In the genomic region with DNA sequence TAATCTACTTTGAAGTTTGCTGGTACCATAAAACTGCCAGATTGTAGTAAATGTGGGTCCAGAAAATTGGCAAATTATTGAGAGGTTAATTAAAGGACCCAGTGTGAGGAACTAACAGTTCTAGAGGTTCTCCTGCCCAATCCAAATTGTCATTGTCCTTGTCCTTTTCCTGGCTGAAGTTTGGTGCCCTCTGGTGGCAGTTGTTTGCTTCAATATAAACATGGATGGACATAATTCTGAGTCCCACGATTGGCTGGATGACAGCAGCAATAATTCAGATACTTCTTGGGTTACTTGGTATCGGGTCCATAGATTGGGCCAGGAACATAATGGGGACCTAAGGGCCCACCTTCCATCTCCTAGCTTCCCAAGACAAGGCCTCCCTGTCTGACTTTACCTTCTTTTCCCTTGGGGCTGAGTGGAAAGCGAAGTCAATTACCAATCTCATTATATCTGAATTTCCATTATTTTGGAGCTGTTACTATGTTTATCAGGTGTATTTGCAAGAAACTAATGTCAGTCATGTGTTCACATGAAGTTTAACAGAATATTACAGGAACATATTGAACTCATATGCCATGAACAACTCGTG, we compare ENCODE assay signal across 8 cellular contexts. TPM values are rescaled to one million over a fixed set of nuclear protein-coding genes. Genes with fewer than 3 reads are reported as not detected.
DNase-seq lines count a peak whose midpoint lies in the region; ATAC-seq and TF ChIP-seq lines count a peak whose summit lies in the region.

No MANE protein-coding gene starts in this region.

- no peaks in the 10 kb centered on the region for H3K9me3 Mint-ChIP-seq in CD4-positive, alpha-beta memory T cell
- H3K9me3 Mint-ChIP-seq in activated T-helper 17 cell treated with anti-CD3 and anti-CD28 coated beads, Interleukin-2, amount 50 U/mL, for 72 hours: no peaks in the 10 kb centered on the region

- H3K4me3 Mint-ChIP-seq in CD4-positive, alpha-beta memory T cell: peak overlapping the region in 1 of 8 donors; percentile 44
- no peak overlapping the region for H3K4me3 Mint-ChIP-seq in activated T-helper 17 cell treated with anti-CD3 and anti-CD28 coated beads, Interleukin-2, amount 50 U/mL, for 72 hours

- POLR2A ChIA-PET in CD4-positive, alpha-beta memory T cell (lab: Charles Lee; ENCODE audit: partially characterized antibody): interaction anchor here (0.6 to 5.6 kb wide), 2 partner anchors 48 to 197 kb away, joined by 3 to 29 read pairs; a partner anchor contains a TSS

- H3K4me1 Mint-ChIP-seq in CD4-positive, alpha-beta memory T cell: peaks cover 45 to 68% (median 53%) of the 10 kb centered on the region in 4 donors
- H3K4me1 Mint-ChIP-seq in activated T-helper 17 cell treated with anti-CD3 and anti-CD28 coated beads, Interleukin-2, amount 50 U/mL, for 72 hours: peaks cover 35% of the 10 kb centered on the region

- H3K4me3 ChIP-seq in CD4-positive, alpha-beta memory T cell (ENCODE audit: low read length in 2 of 2): no peak overlapping the region
- H3K4me3 ChIP-seq in OCI-LY1 (ENCODE audit: low read depth, low read length, poor library complexity, severe bottlenecking) (no peak overlapping the region), fibroblast of lung (replicated peaks in 1 of 4; ENCODE audit: control extremely low read depth in 1 of 4, insufficient read depth in 1 of 4, low read depth in 3 of 4, low read length in 4 of 4) (no peak overlapping the region)

- H3K4me2 ChIP-seq in OCI-LY1 (ENCODE audit: low read length) (no peak overlapping the region), fibroblast of lung (ENCODE audit: extremely low read depth, insufficient read depth, low read length) (no peak overlapping the region)

- CTCF ChIA-PET in CD4-positive, alpha-beta memory T cell (lab: Charles Lee; ENCODE audit: partially characterized antibody): interaction anchor here (0.7 to 2.0 kb wide), 13 partner anchors 8 to 126 kb away, joined by 3 to 10 read pairs (median 4); no protein-coding TSS in a partner anchor

- peak; percentile 39 to 57 (median 52) for DNase-seq in CD4-positive, alpha-beta memory T cell
- peak in 68 of 76 experiments; percentile 16 to 82 (median 62) for DNase-seq in HUDEP-2 (lab: John Stamatoyannopoulos, UW; ENCODE audit: unreplicated experiment in 76 of 76)
- peak; percentile 54 for DNase-seq in activated T-cell treated with anti-CD3 and anti-CD28 coated beads for 4 hours
- peak; percentile 50 to 70 for DNase-seq in fibroblast of lung (ENCODE audit: low read depth in 2 of 2)
- peak; percentile 17 for DNase-seq in occipital lobe (lab: John Stamatoyannopoulos, UW)

- no peaks in the 10 kb centered on the region for H3K27me3 ChIP-seq in CD4-positive, alpha-beta memory T cell (ENCODE audit: insufficient read depth, low read length)
- H3K27me3 ChIP-seq in OCI-LY1 (ENCODE audit: insufficient read depth, low read length) (no peaks in the 10 kb centered on the region), fibroblast of lung (ENCODE audit: control insufficient read depth, insufficient read depth, low read length) (no peaks in the 10 kb centered on the region)

- peaks cover 42% of the 10 kb centered on the region for H3K4me1 ChIP-seq in CD4-positive, alpha-beta memory T cell (ENCODE audit: insufficient read depth, low read length)
- peaks cover 26% of the 10 kb centered on the region for H3K4me1 ChIP-seq in OCI-LY1 (ENCODE audit: insufficient read depth, low read length, severe bottlenecking)
- peaks cover 12% of the 10 kb centered on the region for H3K4me1 ChIP-seq in fibroblast of lung (ENCODE audit: control insufficient read depth, extremely low read depth, insufficient read depth, low read length)

- intact Hi-C loops in CD4-positive, alpha-beta memory T cell (cut with micrococcal nuclease): loop anchor here (5.0 kb wide), 1 partner anchor 33 kb away; no protein-coding TSS in a partner anchor

- H3K9ac ChIP-seq in OCI-LY1 (ENCODE audit: low read length) (no peak overlapping the region), fibroblast of lung (ENCODE audit: insufficient read depth, low read length) (no peak overlapping the region)

- peak; percentile 79 for TF ChIP-seq CTCF in OCI-LY1 (IDR thresholded peaks at IDR 0.05; ENCODE audit: low read length)
- peak; percentile 69 to 84 for TF ChIP-seq CTCF in fibroblast of lung (conservative IDR thresholded peaks at IDR 0.05 in 1 of 2, IDR thresholded peaks at IDR 0.05 in 1 of 2; ENCODE audit: low read depth in 1 of 2, low read length in 2 of 2)

- H3K27ac Mint-ChIP-seq in CD4-positive, alpha-beta memory T cell: peak overlapping the region in 6 of 7 donors; percentile 0 to 83 (median 39)
- no peak overlapping the region for H3K27ac Mint-ChIP-seq in activated T-helper 17 cell treated with anti-CD3 and anti-CD28 coated beads, Interleukin-2, amount 50 U/mL, for 72 hours

- H4K20me1 ChIP-seq in OCI-LY1 (ENCODE audit: insufficient read depth, low read length) (no peaks in the 10 kb centered on the region), fibroblast of lung (ENCODE audit: control insufficient read depth, extremely low read depth, insufficient read depth, low read length) (no peaks in the 10 kb centered on the region)

- no peaks in the 10 kb centered on the region for H3K9me3 ChIP-seq in CD4-positive, alpha-beta memory T cell (ENCODE audit: control insufficient read depth in 1 of 2, low read length in 2 of 2)
- no peaks in the 10 kb centered on the region for H3K9me3 ChIP-seq in OCI-LY1 (ENCODE audit: low read length)
- no peaks in the 10 kb centered on the region for H3K9me3 ChIP-seq in fibroblast of lung (ENCODE audit: control insufficient read depth, insufficient read depth, low read depth, low read length)

- H2AFZ ChIP-seq in OCI-LY1 (ENCODE audit: low read length): no peak overlapping the region
- H2AFZ ChIP-seq in fibroblast of lung (ENCODE audit: low read length): no peak overlapping the region

- ATAC-seq in HG03460 (IDR thresholded peaks at IDR 0.05; ENCODE audit: unreplicated experiment): no peak
- no peak for ATAC-seq in activated T-helper 17 cell treated with anti-CD3 and anti-CD28 coated beads, Interleukin-2, amount 50 U/mL, for 72 hours (replicated peaks)

- peaks cover 49 to 72% of the 10 kb centered on the region in 2 donors for H3K36me3 Mint-ChIP-seq in CD4-positive, alpha-beta memory T cell
- H3K36me3 Mint-ChIP-seq in activated T-helper 17 cell treated with anti-CD3 and anti-CD28 coated beads, Interleukin-2, amount 50 U/mL, for 72 hours (ENCODE audit: low read depth): peaks cover 94% of the 10 kb centered on the region

- no peaks in the 10 kb centered on the region for H3F3A ChIP-seq in OCI-LY1 (ENCODE audit: insufficient read depth, low read length)

- no peaks in the 10 kb centered on the region for H3K27me3 Mint-ChIP-seq in CD4-positive, alpha-beta memory T cell
- H3K27me3 Mint-ChIP-seq in activated T-helper 17 cell treated with anti-CD3 and anti-CD28 coated beads, Interleukin-2, amount 50 U/mL, for 72 hours: no peaks in the 10 kb centered on the region

- no peaks in the 10 kb centered on the region for H3K9me2 ChIP-seq in OCI-LY1 (ENCODE audit: low read depth, low read length)

- H3K27ac ChIP-seq in CD4-positive, alpha-beta memory T cell (ENCODE audit: low read depth, low read length): no peak overlapping the region
- no peak overlapping the region for H3K27ac ChIP-seq in OCI-LY1 (ENCODE audit: low read depth, low read length, poor library complexity, severe bottlenecking)
- no peak overlapping the region for H3K27ac ChIP-seq in fibroblast of lung (ENCODE audit: insufficient read depth, low read length)

- H3K79me2 ChIP-seq in OCI-LY1 (ENCODE audit: insufficient read depth, low read length): no peaks in the 10 kb centered on the region
- H3K79me2 ChIP-seq in fibroblast of lung (ENCODE audit: control insufficient read depth, insufficient read depth, low read length): no peaks in the 10 kb centered on the region

- H3K36me3 ChIP-seq in CD4-positive, alpha-beta memory T cell (ENCODE audit: insufficient read depth, low read length): peaks cover 43% of the 10 kb centered on the region
- peaks cover 77% of the 10 kb centered on the region for H3K36me3 ChIP-seq in OCI-LY1 (ENCODE audit: insufficient read depth, low read length)
- peaks cover 7% of the 10 kb centered on the region for H3K36me3 ChIP-seq in fibroblast of lung (ENCODE audit: control insufficient read depth, insufficient read depth, low read length)

RNA-seq across cellular contexts. Expression of a gene that starts 33.8 kb away (rescaled TPM):
- total RNA-seq in CD4-positive, alpha-beta memory T cell: 10 to 100 TPM; 46.3 to 48.2 TPM
- 1 to 10 TPM; 3.5 to 7.5 TPM for polyA plus RNA-seq in CD4-positive, alpha-beta memory T cell
- 8.5 and 10.9 TPM in 2 replicates for total RNA-seq in fibroblast of lung
- 7.2 and 8.0 TPM in 2 replicates for polyA plus RNA-seq in fibroblast of lung
- polyA plus RNA-seq in fibroblast of lung (2012): 6.5 and 6.8 TPM in 2 replicates
- 8.1 and 8.6 TPM in 2 replicates for polyA minus RNA-seq in fibroblast of lung (ENCODE audit: low replicate concordance)
- total RNA-seq in occipital lobe: 20.7 TPM
- total RNA-seq in activated T-helper 17 cell treated with anti-CD3 and anti-CD28 coated beads, Interleukin-2, amount 50 U/mL, for 72 hours: 10 to 100 TPM; 13.6 to 22.2 TPM

RNA-seq across cellular contexts. Expression of a gene that starts 48.3 kb away (rescaled TPM):
- total RNA-seq in CD4-positive, alpha-beta memory T cell: 100 to 1,000 TPM; 158 to 168 TPM
- polyA plus RNA-seq in CD4-positive, alpha-beta memory T cell: 100 to 1,000 TPM; 172 to 176 TPM
- 73.4 and 97.8 TPM in 2 replicates for total RNA-seq in fibroblast of lung
- polyA plus RNA-seq in fibroblast of lung: 82.2 and 82.5 TPM in 2 replicates
- 67.2 and 68.4 TPM in 2 replicates for polyA plus RNA-seq in fibroblast of lung (2012)
- 71.5 and 114 TPM in 2 replicates for polyA minus RNA-seq in fibroblast of lung (ENCODE audit: low replicate concordance)
- 69.1 TPM for total RNA-seq in occipital lobe
- 100 to 1,000 TPM in 1 of 2 donors, 10 to 100 TPM in 1; 88.5 to 105 TPM for total RNA-seq in activated T-helper 17 cell treated with anti-CD3 and anti-CD28 coated beads, Interleukin-2, amount 50 U/mL, for 72 hours
